In the genomic region with DNA sequence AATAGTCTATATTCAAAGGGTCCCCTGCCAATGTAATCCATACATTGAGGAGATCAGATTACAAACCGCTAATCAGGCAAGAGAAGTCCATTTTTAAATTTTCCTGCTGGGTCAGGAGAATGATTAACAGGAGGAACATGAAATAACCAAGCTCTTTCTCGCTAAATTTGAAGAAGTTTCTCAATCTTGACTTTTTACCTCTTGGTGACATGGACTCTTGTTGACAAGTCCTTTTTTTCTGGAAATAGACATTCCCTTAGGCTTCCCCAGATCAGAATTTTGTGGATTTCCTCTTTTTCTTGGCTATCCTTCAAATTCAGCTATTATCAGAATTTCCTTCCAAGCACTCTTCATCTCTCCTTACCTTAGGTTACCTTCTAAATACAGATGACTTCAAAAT, we compare ENCODE assay signal across 23 cellular contexts.
DNase-seq lines count a peak whose midpoint lies in the region; ATAC-seq, FAIRE-seq and TF ChIP-seq lines count a peak whose summit lies in the region.
"Had no signal": no experiment of that assay in that cellular context is flagged by ENCODE, and none has a peak within 500 bp of the region (broad histone marks: within the 10 kb centered on the region; RNA-seq: fewer than 3 reads in every experiment).

No MANE protein-coding gene starts in this region.

- no peaks in the 10 kb centered on the region for H3K79me2 ChIP-seq in HepG2 (ENCODE audit: insufficient read depth, low read length)

- H3K27ac ChIP-seq in liver (ENCODE audit: low read depth in 1 of 2, low read length in 2 of 2) (no peak overlapping the region), HepG2 (ENCODE audit: extremely low read length, insufficient read depth, low read length) (no peak overlapping the region)
- H3K27ac ChIP-seq: A549; BLaER1 treated with 17β-estradiol and CSF1 and Interleukin-3, amounts not matched to agents 10 nM and 100 nM; C4-2B had no signal

- H3K4me3 ChIP-seq in liver (ENCODE audit: low read depth in 1 of 3, low read length in 3 of 3): no peak overlapping the region
- no peak overlapping the region for H3K4me3 ChIP-seq in HepG2 (replicated peaks in 1 of 3; ENCODE audit: insufficient read depth in 1 of 3, low read depth in 2 of 3, low read length in 3 of 3)
- H3K4me3 ChIP-seq: A549; BLaER1 treated with 17β-estradiol and CSF1 and Interleukin-3, amounts not matched to agents 10 nM and 100 nM; GM12878 had no signal

- H4K20me1 ChIP-seq in HepG2 (ENCODE audit: insufficient read depth, low read length): no peaks in the 10 kb centered on the region
- H4K20me1 ChIP-seq: BLaER1 treated with 17β-estradiol and CSF1 and Interleukin-3, amounts not matched to agents 10 nM and 100 nM had no signal

- no peak overlapping the region for H3K4me2 ChIP-seq in HepG2 (ENCODE audit: low read depth, low read length)
- H3K4me2 ChIP-seq: A549; BLaER1 treated with 17β-estradiol and CSF1 and Interleukin-3, amounts not matched to agents 10 nM and 100 nM had no signal

- no TSS peak for BruUV-seq in HepG2 (replicated peaks; lab: Mats Ljungman, UMichigan)

- H2AFZ ChIP-seq in HepG2 (ENCODE audit: low read length): no peak overlapping the region

- no peak overlapping the region for H3K9ac ChIP-seq in liver (ENCODE audit: low read depth in 1 of 2, low read length in 2 of 2)
- H3K9ac ChIP-seq in HepG2 (ENCODE audit: insufficient read depth, low read depth, low read length): no peak overlapping the region
- H3K9ac ChIP-seq: BLaER1 treated with 17β-estradiol and CSF1 and Interleukin-3, amounts not matched to agents 10 nM and 100 nM had no signal

- no peaks in the 10 kb centered on the region for H3K27me3 ChIP-seq in liver (ENCODE audit: control insufficient read depth in 4 of 4, insufficient read depth in 4 of 4, low read length in 3 of 4)
- no peaks in the 10 kb centered on the region for H3K27me3 ChIP-seq in HepG2 (ENCODE audit: control insufficient read depth in 1 of 2, insufficient read depth in 2 of 2, low read length in 2 of 2)
- H3K27me3 ChIP-seq: BLaER1 treated with 17β-estradiol and CSF1 and Interleukin-3, amounts not matched to agents 10 nM and 100 nM had no signal

- no peaks in the 10 kb centered on the region for H3K36me3 ChIP-seq in liver (ENCODE audit: control insufficient read depth in 4 of 4, insufficient read depth in 3 of 4, low read depth in 1 of 4, low read length in 3 of 4)
- no peaks in the 10 kb centered on the region for H3K36me3 ChIP-seq in HepG2 (replicated peaks in 1 of 2; ENCODE audit: control insufficient read depth in 1 of 2, insufficient read depth in 2 of 2, low read length in 2 of 2)
- H3K36me3 ChIP-seq: BLaER1 treated with 17β-estradiol and CSF1 and Interleukin-3, amounts not matched to agents 10 nM and 100 nM had no signal

- TF ChIP-seq RAD21 in liver (IDR thresholded peaks at IDR 0.05) (no peak), HepG2 (CRISPR knock-in tag; IDR thresholded peaks at IDR 0.05) (no peak)

- intact Hi-C loops in HepG2 (cut with micrococcal nuclease; ENCODE audit: unreplicated experiment): no loop called here

- in situ Hi-C loops in HepG2 (cut with HindIII; ENCODE audit: extremely low pct_ligation_motif_present, low pct_unique_long_range_greater_than_20kb): no loop called here

- FAIRE-seq in HepG2 (lab: Jason Lieb, UNC): no peak
- FAIRE-seq: A549, D721Med, GM12878, GM12892, GM19239 had no signal

- CTCF ChIA-PET in HepG2 (lab: Yijun Ruan, JAX; ENCODE audit: low intra/inter-chr PET ratio, low total read pairs): no interaction called here

- 28% methylated on average over 2 of the region's 2 CpGs for WGBS in liver
- WGBS in HepG2 (ENCODE audit: low lambda C conversion rate): 2% methylated on average over 2 of the region's 2 CpGs

- H3K9me3 ChIP-seq in liver (ENCODE audit: control insufficient read depth in 4 of 4, low read length in 3 of 4) (no peaks in the 10 kb centered on the region), HepG2 (ENCODE audit: low read length) (peaks cover 96% of the 10 kb centered on the region)
- H3K9me3 ChIP-seq: BLaER1 treated with 17β-estradiol and CSF1 and Interleukin-3, amounts not matched to agents 10 nM and 100 nM; Caco-2 had no signal

- POLR2A ChIA-PET in HepG2 (lab: Yijun Ruan, JAX): no interaction called here

- TF ChIP-seq EP300 in HepG2 (IDR thresholded peaks at IDR 0.05; ENCODE audit: low read depth in 2 of 2, low read length in 2 of 2): no peak
- no peak for TF ChIP-seq EP300 in HepG2 (CRISPR knock-in tag; IDR thresholded peaks at IDR 0.05; ENCODE audit: borderline replicate concordance)

- H3K4me1 ChIP-seq in liver (ENCODE audit: control insufficient read depth in 4 of 4, insufficient read depth in 4 of 4, low read length in 3 of 4) (peaks cover 0 to 13% (median 0%) of the 10 kb centered on the region in 4 donors), HepG2 (ENCODE audit: insufficient read depth, low read length) (no peaks in the 10 kb centered on the region)
- H3K4me1 ChIP-seq: A549, Caco-2 had no signal

- ATAC-seq in HepG2 (no peak), left lobe of liver (peak; percentile 81)
- ATAC-seq: A549; CD8-positive, alpha-beta T cell; GM12878 had no signal

- TF ChIP-seq POLR2A in HepG2 (IDR thresholded peaks at IDR 0.05; ENCODE audit: insufficient read depth in 1 of 2, low read depth in 2 of 2, low read length in 2 of 2): no peak

- DNase-seq in HepG2 (ENCODE audit: low spot score) (no peak), left lobe of liver (ENCODE audit: low spot score) (no peak)
- DNase-seq in stimulated activated naive CD4-positive, alpha-beta T cell (lab: John Stamatoyannopoulos, UW): no peak
- DNase-seq in activated CD4-positive, alpha-beta T cell treated with anti-CD3 and anti-CD28 coated beads, Interleukin-2, amount 50 U/mL, for 4 hours: no peak
- DNase-seq: AML-193; Caco-2; Calu3; CD4-positive, alpha-beta T cell; CD8-positive, alpha-beta T cell; DMS153; DMS53; DMS79; DND-41; EL; GDM1 had no signal

- TF ChIP-seq CTCF in liver (IDR thresholded peaks at IDR 0.05; ENCODE audit: low read depth, low read length, missing input control) (no peak), HepG2 (CRISPR knock-in tag; IDR thresholded peaks at IDR 0.05) (no peak)

TF ChIP-seq in liver, 16 proteins besides CTCF, POLR2A, EP300 and RAD21 (continues in another document):
- no peak for TF ChIP-seq EGR1 (IDR thresholded peaks at IDR 0.05; ENCODE audit: low read depth in 2 of 2)
- peak; percentile 34 for TF ChIP-seq SP1 (IDR thresholded peaks at IDR 0.05)
- TF ChIP-seq, protein P1, sequence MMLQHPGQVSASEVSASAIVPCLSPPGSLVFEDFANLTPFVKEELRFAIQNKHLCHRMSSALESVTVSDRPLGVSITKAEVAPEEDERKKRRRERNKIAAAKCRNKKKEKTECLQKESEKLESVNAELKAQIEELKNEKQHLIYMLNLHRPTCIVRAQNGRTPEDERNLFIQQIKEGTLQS (IDR thresholded peaks at IDR 0.05): no peak
- TF ChIP-seq HNF4G (IDR thresholded peaks at IDR 0.05): no peak
- peak in 1 of 2 donors; percentile 49 for TF ChIP-seq RXRA (IDR thresholded peaks at IDR 0.05)
- TF ChIP-seq YY1 (IDR thresholded peaks at IDR 0.05): peak; percentile 27

TF ChIP-seq in HepG2, 621 proteins besides CTCF, POLR2A, EP300 and RAD21:
- TF ChIP-seq ZNF761 (CRISPR knock-in tag; conservative IDR thresholded peaks at IDR 0.05): no peak
